8 cellular contexts compared by ENCODE assay signal in the genomic region with DNA sequence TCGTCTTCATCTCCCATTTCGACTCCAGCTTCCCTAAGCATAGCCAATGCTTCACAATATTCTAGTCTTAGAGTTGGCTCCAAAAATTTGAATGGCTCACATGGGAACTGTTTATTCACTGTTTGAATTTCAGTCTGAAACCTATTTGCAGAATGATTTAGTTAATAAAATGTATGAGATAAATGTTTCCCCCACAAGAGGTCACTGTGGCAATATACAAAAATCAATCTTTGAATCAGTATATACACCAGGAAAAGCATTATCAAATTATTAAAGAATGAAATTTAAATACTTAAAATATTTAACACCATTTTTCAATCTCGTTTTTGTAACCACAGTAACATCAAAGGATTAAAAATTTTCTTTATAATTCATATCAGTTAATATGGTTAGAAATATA. TPM values are rescaled to one million over a fixed set of nuclear protein-coding genes. Genes with fewer than 3 reads are reported as not detected.
A peak's percentile ranks its signal among the peaks of the same experiment; 100 is the strongest.
DNase-seq lines count a peak whose midpoint lies in the region; ATAC-seq and TF ChIP-seq lines count a peak whose summit lies in the region.

No MANE protein-coding gene starts in this region.

- H3K27ac ChIP-seq in brain microvascular endothelial cell = no peak overlapping the region

- TF ChIP-seq CTCF in natural killer cell (IDR thresholded peaks at IDR 0.05) (peak; percentile 74), brain microvascular endothelial cell (IDR thresholded peaks at IDR 0.05; ENCODE audit: low read depth, low read length, missing control alignments) (peak; percentile 28)

- H3K4me1 Mint-ChIP-seq in natural killer cell = no peaks in the 10 kb centered on the region
- no peaks in the 10 kb centered on the region for H3K4me1 Mint-ChIP-seq in natural killer cell treated with Interleukin-12 subunit alpha and Interleukin-12 subunit beta and Interleukin-15 and Interleukin-18, amount 100 ng/mL, for 72 hours (ENCODE audit: low read depth in 2 of 2)

- in situ Hi-C loops in brain microvascular endothelial cell (cut with HindIII; ENCODE audit: low pct_ligation_motif_present, low sequenced_read_pairs) = loop anchor here (25.0 kb wide), 1 partner anchor 471 kb away; no protein-coding TSS in a partner anchor

- no peak overlapping the region for H3K4me3 Mint-ChIP-seq in natural killer cell
- no peak overlapping the region for H3K4me3 Mint-ChIP-seq in natural killer cell treated with Interleukin-12 subunit alpha and Interleukin-12 subunit beta and Interleukin-15 and Interleukin-18, amount 100 ng/mL, for 72 hours

- no peak overlapping the region for H3K27ac Mint-ChIP-seq in natural killer cell
- H3K27ac Mint-ChIP-seq in natural killer cell treated with Interleukin-12 subunit alpha and Interleukin-12 subunit beta and Interleukin-15 and Interleukin-18, amount 100 ng/mL, for 72 hours = no peak overlapping the region

- H3K4me3 ChIP-seq in brain microvascular endothelial cell (ENCODE audit: low read depth, low read length) = no peak overlapping the region

- ATAC-seq in natural killer cell (peak; percentile 59 to 64 (median 60)), esophagus mucosa (no peak)
- no peak for ATAC-seq in natural killer cell treated with Interleukin-12 subunit alpha and Interleukin-12 subunit beta and Interleukin-15 and Interleukin-18, amount 100 ng/mL, for 72 hours

- no peaks in the 10 kb centered on the region for H3K27me3 Mint-ChIP-seq in natural killer cell (ENCODE audit: low read depth in 2 of 2)
- no peaks in the 10 kb centered on the region for H3K27me3 Mint-ChIP-seq in natural killer cell treated with Interleukin-12 subunit alpha and Interleukin-12 subunit beta and Interleukin-15 and Interleukin-18, amount 100 ng/mL, for 72 hours

- H3K36me3 ChIP-seq in brain microvascular endothelial cell (replicated peaks) = peaks cover 2% of the 10 kb centered on the region

- H3K36me3 Mint-ChIP-seq in natural killer cell = no peaks in the 10 kb centered on the region
- no peaks in the 10 kb centered on the region for H3K36me3 Mint-ChIP-seq in natural killer cell treated with Interleukin-12 subunit alpha and Interleukin-12 subunit beta and Interleukin-15 and Interleukin-18, amount 100 ng/mL, for 72 hours

- H3K27me3 ChIP-seq in brain microvascular endothelial cell (replicated peaks) = no peaks in the 10 kb centered on the region

- intact Hi-C loops in natural killer cell (cut with micrococcal nuclease) = loop anchor here (1.0 to 10.0 kb wide), 3 partner anchors 199 to 462 kb away; a partner anchor contains a TSS

- H3K9me3 Mint-ChIP-seq in natural killer cell = no peaks in the 10 kb centered on the region
- no peaks in the 10 kb centered on the region for H3K9me3 Mint-ChIP-seq in natural killer cell treated with Interleukin-12 subunit alpha and Interleukin-12 subunit beta and Interleukin-15 and Interleukin-18, amount 100 ng/mL, for 72 hours

- DNase-seq in natural killer cell (no peak), NCI-H2227 treated with DMSO at 0.1 percent for 48 hours (lab: John Stamatoyannopoulos, UW) (peak; percentile 32), brain microvascular endothelial cell (no peak), medulla oblongata (ENCODE audit: extremely low spot score) (peak; percentile 80), NCI-H226 (no peak), GM19238 (ENCODE audit: insufficient read length, low spot score) (no peak)
- no peak for DNase-seq in natural killer cell treated with Interleukin-12 subunit alpha and Interleukin-12 subunit beta and Interleukin-15 and Interleukin-18, amount 100 ng/mL, for 72 hours (ENCODE audit: low spot score)

RNA-seq across cellular contexts. Expression of a gene that starts 40.0 kb away (rescaled TPM):
- total RNA-seq in natural killer cell = 10 to 100 TPM; 12.6 to 19.4 (median 15.9) TPM
- total RNA-seq in natural killer cell treated with Interleukin-12 subunit alpha and Interleukin-12 subunit beta and Interleukin-15 and Interleukin-18, amount 100 ng/mL, for 72 hours = 100 to 1,000 TPM in 1 of 2 donors, 10 to 100 TPM in 1; 75.3 to 129 TPM
- total RNA-seq in esophagus mucosa = 16.4 TPM

Comparison
In these comparisons a context has a peak if more than half of its experiments do, and no peak if none do; other contexts are left out.
1. ATAC-seq: peak in natural killer cell (3 of 3); none in natural killer cell treated with Interleukin-12 subunit alpha and Interleukin-12 subunit beta and Interleukin-15 and Interleukin-18, amount 100 ng/mL, for 72 hours (0 of 2) and esophagus mucosa (single experiment).
2. DNase-seq: peak in NCI-H2227 treated with DMSO at 0.1 percent for 48 hours (single experiment) and medulla oblongata (single experiment); none in natural killer cell (single experiment), natural killer cell treated with Interleukin-12 subunit alpha and Interleukin-12 subunit beta and Interleukin-15 and Interleukin-18, amount 100 ng/mL, for 72 hours (single experiment), brain microvascular endothelial cell (single experiment), NCI-H226 (single experiment) and GM19238 (single experiment).